In genomic region chr20:64050261-64051032, GRCh38 we compare ENCODE assay signal across 1 cellular context.
TF ChIP-seq lines count a peak whose summit lies in the region.

No MANE protein-coding gene starts in this region.

TF ChIP-seq in HepG2, 621 proteins besides CTCF, POLR2A, EP300 and RAD21 (continued from another document and continues in another):
- TF ChIP-seq, protein P1, sequence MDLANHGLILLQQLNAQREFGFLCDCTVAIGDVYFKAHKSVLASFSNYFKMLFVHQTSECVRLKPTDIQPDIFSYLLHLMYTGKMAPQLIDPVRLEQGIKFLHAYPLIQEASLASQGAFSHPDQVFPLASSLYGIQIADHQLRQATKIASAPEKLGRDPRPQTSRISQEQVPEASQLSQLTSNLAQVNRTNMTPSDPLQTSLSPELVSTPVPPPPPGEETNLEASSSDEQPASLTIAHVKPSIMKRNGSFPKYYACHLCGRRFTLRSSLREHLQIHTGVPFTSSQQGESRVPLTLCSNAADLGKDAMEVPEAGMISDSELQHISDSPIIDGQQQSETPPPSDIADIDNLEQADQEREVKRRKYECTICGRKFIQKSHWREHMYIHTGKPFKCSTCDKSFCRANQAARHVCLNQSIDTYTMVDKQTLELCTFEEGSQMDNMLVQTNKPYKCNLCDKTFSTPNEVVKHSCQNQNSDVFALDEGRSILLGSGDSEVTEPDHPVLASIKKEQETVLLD (CRISPR knock-in tag; IDR thresholded peaks at IDR 0.05; ENCODE audit: low read depth), result no peak
- TF ChIP-seq ZNF318 (CRISPR knock-in tag; IDR thresholded peaks at IDR 0.05), result 0 out of 2 replicates have a peak, but pooled peaks have one; percentile 0
- TF ChIP-seq ZNF296 (CRISPR knock-in tag; conservative IDR thresholded peaks at IDR 0.05), result peak; percentile 54
- no peak for TF ChIP-seq SRSF9 (IDR thresholded peaks at IDR 0.05; ENCODE audit: borderline replicate concordance, insufficient read depth, low read depth, low read length, poor library complexity, severe bottlenecking)
- TF ChIP-seq ZBTB43 (CRISPR knock-in tag; conservative IDR thresholded peaks at IDR 0.05), result peak; percentile 87
- TF ChIP-seq CBX5 (CRISPR knock-in tag; IDR thresholded peaks at IDR 0.05; ENCODE audit: borderline replicate concordance), result no peak; the same call in 1 of the 2 replicates
- peak; percentile 48; the same call in 1 of the 2 replicates for TF ChIP-seq SPEN (CRISPR knock-in tag; IDR thresholded peaks at IDR 0.05; ENCODE audit: low read depth)
- TF ChIP-seq ZBTB42 (CRISPR knock-in tag; IDR thresholded peaks at IDR 0.05), result no peak
- peak; percentile 72; the same call in 1 of the 2 replicates for TF ChIP-seq ZNF512B (CRISPR knock-in tag; IDR thresholded peaks at IDR 0.05; ENCODE audit: borderline replicate concordance)
- TF ChIP-seq ZBTB7A (CRISPR knock-in tag; IDR thresholded peaks at IDR 0.05), result peak; percentile 96
- TF ChIP-seq, protein P2, sequence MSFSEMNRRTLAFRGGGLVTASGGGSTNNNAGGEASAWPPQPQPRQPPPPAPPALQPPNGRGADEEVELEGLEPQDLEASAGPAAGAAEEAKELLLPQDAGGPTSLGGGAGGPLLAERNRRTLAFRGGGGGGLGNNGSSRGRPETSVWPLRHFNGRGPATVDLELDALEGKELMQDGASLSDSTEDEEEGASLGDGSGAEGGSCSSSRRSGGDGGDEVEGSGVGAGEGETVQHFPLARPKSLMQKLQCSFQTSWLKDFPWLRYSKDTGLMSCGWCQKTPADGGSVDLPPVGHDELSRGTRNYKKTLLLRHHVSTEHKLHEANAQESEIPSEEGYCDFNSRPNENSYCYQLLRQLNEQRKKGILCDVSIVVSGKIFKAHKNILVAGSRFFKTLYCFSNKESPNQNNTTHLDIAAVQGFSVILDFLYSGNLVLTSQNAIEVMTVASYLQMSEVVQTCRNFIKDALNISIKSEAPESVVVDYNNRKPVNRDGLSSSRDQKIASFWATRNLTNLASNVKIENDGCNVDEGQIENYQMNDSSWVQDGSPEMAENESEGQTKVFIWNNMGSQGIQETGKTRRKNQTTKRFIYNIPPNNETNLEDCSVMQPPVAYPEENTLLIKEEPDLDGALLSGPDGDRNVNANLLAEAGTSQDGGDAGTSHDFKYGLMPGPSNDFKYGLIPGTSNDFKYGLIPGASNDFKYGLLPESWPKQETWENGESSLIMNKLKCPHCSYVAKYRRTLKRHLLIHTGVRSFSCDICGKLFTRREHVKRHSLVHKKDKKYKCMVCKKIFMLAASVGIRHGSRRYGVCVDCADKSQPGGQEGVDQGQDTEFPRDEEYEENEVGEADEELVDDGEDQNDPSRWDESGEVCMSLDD (CRISPR knock-in tag; IDR thresholded peaks at IDR 0.05; ENCODE audit: borderline replicate concordance), result peak; percentile 99
- TF ChIP-seq FOXP1 (IDR thresholded peaks at IDR 0.05), result no peak
- TF ChIP-seq FOXP1 (CRISPR knock-in tag; IDR thresholded peaks at IDR 0.05), result no peak
- peak; percentile 32; the same call in 1 of the 2 replicates for TF ChIP-seq MIXL1 (CRISPR knock-in tag; IDR thresholded peaks at IDR 0.05)
- 0 out of 2 replicates have a peak, but pooled peaks have one; percentile 45 for TF ChIP-seq ZNF235 (CRISPR knock-in tag; IDR thresholded peaks at IDR 0.05; ENCODE audit: borderline replicate concordance)
- TF ChIP-seq, protein P3, sequence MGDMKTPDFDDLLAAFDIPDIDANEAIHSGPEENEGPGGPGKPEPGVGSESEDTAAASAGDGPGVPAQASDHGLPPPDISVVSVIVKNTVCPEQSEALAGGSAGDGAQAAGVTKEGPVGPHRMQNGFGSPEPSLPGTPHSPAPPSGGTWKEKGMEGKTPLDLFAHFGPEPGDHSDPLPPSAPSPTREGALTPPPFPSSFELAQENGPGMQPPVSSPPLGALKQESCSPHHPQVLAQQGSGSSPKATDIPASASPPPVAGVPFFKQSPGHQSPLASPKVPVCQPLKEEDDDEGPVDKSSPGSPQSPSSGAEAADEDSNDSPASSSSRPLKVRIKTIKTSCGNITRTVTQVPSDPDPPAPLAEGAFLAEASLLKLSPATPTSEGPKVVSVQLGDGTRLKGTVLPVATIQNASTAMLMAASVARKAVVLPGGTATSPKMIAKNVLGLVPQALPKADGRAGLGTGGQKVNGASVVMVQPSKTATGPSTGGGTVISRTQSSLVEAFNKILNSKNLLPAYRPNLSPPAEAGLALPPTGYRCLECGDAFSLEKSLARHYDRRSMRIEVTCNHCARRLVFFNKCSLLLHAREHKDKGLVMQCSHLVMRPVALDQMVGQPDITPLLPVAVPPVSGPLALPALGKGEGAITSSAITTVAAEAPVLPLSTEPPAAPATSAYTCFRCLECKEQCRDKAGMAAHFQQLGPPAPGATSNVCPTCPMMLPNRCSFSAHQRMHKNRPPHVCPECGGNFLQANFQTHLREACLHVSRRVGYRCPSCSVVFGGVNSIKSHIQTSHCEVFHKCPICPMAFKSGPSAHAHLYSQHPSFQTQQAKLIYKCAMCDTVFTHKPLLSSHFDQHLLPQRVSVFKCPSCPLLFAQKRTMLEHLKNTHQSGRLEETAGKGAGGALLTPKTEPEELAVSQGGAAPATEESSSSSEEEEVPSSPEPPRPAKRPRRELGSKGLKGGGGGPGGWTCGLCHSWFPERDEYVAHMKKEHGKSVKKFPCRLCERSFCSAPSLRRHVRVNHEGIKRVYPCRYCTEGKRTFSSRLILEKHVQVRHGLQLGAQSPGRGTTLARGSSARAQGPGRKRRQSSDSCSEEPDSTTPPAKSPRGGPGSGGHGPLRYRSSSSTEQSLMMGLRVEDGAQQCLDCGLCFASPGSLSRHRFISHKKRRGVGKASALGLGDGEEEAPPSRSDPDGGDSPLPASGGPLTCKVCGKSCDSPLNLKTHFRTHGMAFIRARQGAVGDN (CRISPR knock-in tag; IDR thresholded peaks at IDR 0.05), result peak; percentile 89
- no peak for TF ChIP-seq FOXA1 (IDR thresholded peaks at IDR 0.05)
- TF ChIP-seq FOXA1 (CRISPR knock-in tag; IDR thresholded peaks at IDR 0.05), result 0 out of 2 replicates have a peak, but pooled peaks have one; percentile 1
- TF ChIP-seq CREM (IDR thresholded peaks at IDR 0.05), result no peak
- no peak for TF ChIP-seq CREM (CRISPR knock-in tag; IDR thresholded peaks at IDR 0.05)
- TF ChIP-seq BORCS8-MEF2B (CRISPR knock-in tag; IDR thresholded peaks at IDR 0.05), result peak; percentile 92
- TF ChIP-seq ASH2L (IDR thresholded peaks at IDR 0.05; ENCODE audit: insufficient read length, low read depth, low read length), result no peak
- TF ChIP-seq ERF (CRISPR knock-in tag; IDR thresholded peaks at IDR 0.05), result peak; percentile 80
- peak; percentile 13 for TF ChIP-seq AGO1 (IDR thresholded peaks at IDR 0.05; ENCODE audit: low read depth, low read length, poor library complexity, severe bottlenecking)
- TF ChIP-seq, protein P4, sequence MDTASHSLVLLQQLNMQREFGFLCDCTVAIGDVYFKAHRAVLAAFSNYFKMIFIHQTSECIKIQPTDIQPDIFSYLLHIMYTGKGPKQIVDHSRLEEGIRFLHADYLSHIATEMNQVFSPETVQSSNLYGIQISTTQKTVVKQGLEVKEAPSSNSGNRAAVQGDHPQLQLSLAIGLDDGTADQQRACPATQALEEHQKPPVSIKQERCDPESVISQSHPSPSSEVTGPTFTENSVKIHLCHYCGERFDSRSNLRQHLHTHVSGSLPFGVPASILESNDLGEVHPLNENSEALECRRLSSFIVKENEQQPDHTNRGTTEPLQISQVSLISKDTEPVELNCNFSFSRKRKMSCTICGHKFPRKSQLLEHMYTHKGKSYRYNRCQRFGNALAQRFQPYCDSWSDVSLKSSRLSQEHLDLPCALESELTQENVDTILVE (CRISPR knock-in tag; IDR thresholded peaks at IDR 0.05), result peak; percentile 72; the same call in 1 of the 2 replicates
- peak; percentile 82; the same call in 1 of the 2 replicates for TF ChIP-seq THAP11 (CRISPR knock-in tag; IDR thresholded peaks at IDR 0.05)
- TF ChIP-seq RBAK (CRISPR knock-in tag; IDR thresholded peaks at IDR 0.05), result 0 out of 2 replicates have a peak, but pooled peaks have one; percentile 15
- TF ChIP-seq CREB1 (IDR thresholded peaks at IDR 0.05), result no peak
- TF ChIP-seq CREB1 (CRISPR knock-in tag; IDR thresholded peaks at IDR 0.05), result no peak
- peak; percentile 94 for TF ChIP-seq AGO2 (optimal IDR thresholded peaks at IDR 0.05; ENCODE audit: low read depth, low read length)
- TF ChIP-seq TCF7 (IDR thresholded peaks at IDR 0.05; ENCODE audit: low read depth), result no peak
- TF ChIP-seq, protein P5, sequence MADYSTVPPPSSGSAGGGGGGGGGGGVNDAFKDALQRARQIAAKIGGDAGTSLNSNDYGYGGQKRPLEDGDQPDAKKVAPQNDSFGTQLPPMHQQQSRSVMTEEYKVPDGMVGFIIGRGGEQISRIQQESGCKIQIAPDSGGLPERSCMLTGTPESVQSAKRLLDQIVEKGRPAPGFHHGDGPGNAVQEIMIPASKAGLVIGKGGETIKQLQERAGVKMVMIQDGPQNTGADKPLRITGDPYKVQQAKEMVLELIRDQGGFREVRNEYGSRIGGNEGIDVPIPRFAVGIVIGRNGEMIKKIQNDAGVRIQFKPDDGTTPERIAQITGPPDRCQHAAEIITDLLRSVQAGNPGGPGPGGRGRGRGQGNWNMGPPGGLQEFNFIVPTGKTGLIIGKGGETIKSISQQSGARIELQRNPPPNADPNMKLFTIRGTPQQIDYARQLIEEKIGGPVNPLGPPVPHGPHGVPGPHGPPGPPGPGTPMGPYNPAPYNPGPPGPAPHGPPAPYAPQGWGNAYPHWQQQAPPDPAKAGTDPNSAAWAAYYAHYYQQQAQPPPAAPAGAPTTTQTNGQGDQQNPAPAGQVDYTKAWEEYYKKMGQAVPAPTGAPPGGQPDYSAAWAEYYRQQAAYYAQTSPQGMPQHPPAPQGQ (CRISPR knock-in tag; IDR thresholded peaks at IDR 0.05; ENCODE audit: borderline replicate concordance), result no peak; the same call in 1 of the 2 replicates
